ENCODE assay signal across 9 cellular contexts in the genomic region with DNA sequence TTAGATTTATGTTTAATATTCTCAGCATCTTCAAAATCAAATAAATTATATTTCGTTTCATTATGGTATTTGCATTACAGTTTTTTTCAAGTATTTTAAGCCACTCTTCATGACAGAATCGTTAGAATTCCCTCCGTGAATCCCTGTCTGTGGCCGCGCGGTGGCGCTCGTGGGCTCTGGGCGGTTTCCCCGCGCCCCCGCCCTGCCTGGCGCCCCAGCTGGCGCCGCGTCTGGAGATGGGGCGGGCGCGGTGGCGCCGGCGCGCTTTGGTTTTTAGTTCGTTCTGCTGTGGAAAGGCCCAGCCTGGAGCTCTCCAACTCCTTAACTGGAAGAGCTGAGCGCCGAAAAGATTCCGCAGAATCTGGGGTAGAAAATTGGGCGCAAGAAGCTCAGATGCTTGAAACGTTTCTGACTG. TPM values are rescaled to one million over a fixed set of nuclear protein-coding genes. Genes with fewer than 3 reads are reported as not detected.
DNase-seq lines count a peak whose midpoint lies in the region; ATAC-seq and TF ChIP-seq lines count a peak whose summit lies in the region.
"Had no signal": no experiment of that assay in that cellular context is flagged by ENCODE, and none has a peak within 500 bp of the region (broad histone marks: within the 10 kb centered on the region; RNA-seq: fewer than 3 reads in every experiment).

No MANE protein-coding gene starts in this region.

- H3K27ac ChIP-seq in uterus: peak overlapping the region; percentile 49

- no peaks in the 10 kb centered on the region for H3K4me1 ChIP-seq in uterus

- H3K4me1 Mint-ChIP-seq in activated CD4-positive, alpha-beta memory T cell treated with anti-CD3 and anti-CD28 coated beads for 36 hours (ENCODE audit: low read depth): peaks cover 11% of the 10 kb centered on the region

- peaks cover 8% of the 10 kb centered on the region for H3K9me3 Mint-ChIP-seq in activated CD4-positive, alpha-beta memory T cell treated with anti-CD3 and anti-CD28 coated beads for 36 hours

- intact Hi-C loops in activated CD4-positive, alpha-beta memory T cell treated with anti-CD3 and anti-CD28 coated beads for 36 hours (cut with micrococcal nuclease): no loop called here
- intact Hi-C loops in uterus (cut with DNase I; ENCODE audit: low total_unique reads): no loop called here

- no peaks in the 10 kb centered on the region for H3K36me3 ChIP-seq in uterus

- POLR2A ChIA-PET in activated CD4-positive, alpha-beta memory T cell treated with anti-CD3 and anti-CD28 coated beads for 36 hours (lab: Charles Lee): no interaction called here

- TF ChIP-seq CTCF in epithelial cell of proximal tubule (conservative IDR thresholded peaks at IDR 0.05; ENCODE audit: low read depth, low read length) (peak; percentile 69), uterus (IDR thresholded peaks at IDR 0.05) (peak; percentile 47 to 82 (median 68))

- ATAC-seq in GM18868 (IDR thresholded peaks at IDR 0.05; ENCODE audit: unreplicated experiment) (no peak), HG02678 (IDR thresholded peaks at IDR 0.05; ENCODE audit: unreplicated experiment) (no peak)

- H3K4me3 ChIP-seq in epithelial cell of proximal tubule (ENCODE audit: low read depth, low read length) (no peak overlapping the region), uterus (peak overlapping the region; percentile 24 to 28)

- H3K27me3 ChIP-seq in uterus: no peaks in the 10 kb centered on the region

- DNase-seq in stimulated activated CD4-positive, alpha-beta T cell treated with anti-CD3 and anti-CD28 coated beads, Interleukin-4, amount 100 ng/mL, for 24 hours: peak; percentile 52
- no peak for DNase-seq in stimulated activated CD4-positive, alpha-beta T cell treated with anti-CD3 and anti-CD28 coated beads, Interleukin-4, amount 100 ng/mL, for 1 hour
- DNase-seq in activated CD4-positive, alpha-beta memory T cell treated with anti-CD3 and anti-CD28 coated beads for 36 hours: peak; percentile 67
- DNase-seq in epithelial cell of proximal tubule (ENCODE audit: low read depth): no peak
- peak; percentile 49 for DNase-seq in mucosa of gallbladder (ENCODE audit: low spot score)
- DNase-seq in uterus: peak; percentile 55 to 65

- H3K4me3 Mint-ChIP-seq in activated CD4-positive, alpha-beta memory T cell treated with anti-CD3 and anti-CD28 coated beads for 36 hours: no peak overlapping the region

- CTCF ChIA-PET in activated CD4-positive, alpha-beta memory T cell treated with anti-CD3 and anti-CD28 coated beads for 36 hours (lab: Charles Lee): interaction anchor here (0.8 to 1.2 kb wide), 5 partner anchors 8 to 102 kb away, joined by 3 to 7 read pairs (median 4); no protein-coding TSS in a partner anchor

- H3K9me3 ChIP-seq in uterus: no peaks in the 10 kb centered on the region

- peak overlapping the region; percentile 33 for H3K27ac Mint-ChIP-seq in activated CD4-positive, alpha-beta memory T cell treated with anti-CD3 and anti-CD28 coated beads for 36 hours

- H3K27me3 Mint-ChIP-seq in activated CD4-positive, alpha-beta memory T cell treated with anti-CD3 and anti-CD28 coated beads for 36 hours: no peaks in the 10 kb centered on the region

- no peak for TF ChIP-seq POLR2A in uterus (IDR thresholded peaks at IDR 0.05)

- H3K36me3 Mint-ChIP-seq in activated CD4-positive, alpha-beta memory T cell treated with anti-CD3 and anti-CD28 coated beads for 36 hours: peaks cover 36% of the 10 kb centered on the region

RNA-seq across cellular contexts. Expression of a gene that starts 25.7 kb away (rescaled TPM):
- total RNA-seq in activated CD4-positive, alpha-beta memory T cell treated with anti-CD3 and anti-CD28 coated beads for 36 hours: 10 to 100 TPM; 85.4 to 90.7 TPM
- total RNA-seq in epithelial cell of proximal tubule (86.2 and 98.8 TPM in 2 replicates), mucosa of gallbladder (104 TPM), uterus (100 to 1,000 TPM in 1 of 4 donors, 10 to 100 TPM in 3; 45.6 to 171 (median 76.4) TPM)

RNA-seq across cellular contexts. Expression of a gene that starts 56.3 kb away (rescaled TPM):
- total RNA-seq in activated CD4-positive, alpha-beta memory T cell treated with anti-CD3 and anti-CD28 coated beads for 36 hours: not detected
- not detected in 2 replicates for total RNA-seq in epithelial cell of proximal tubule
- total RNA-seq in mucosa of gallbladder: 7.5 TPM
- 10 to 100 TPM in 1 of 4 donors, 1 to 10 TPM in 1, not detected in 2; 1.8 to 18.2 TPM for total RNA-seq in uterus
- total RNA-seq: dermis microvascular lymphatic vessel endothelial cell had no signal

Comparison
In these comparisons a context has a peak if more than half of its experiments do, and no peak if none do; other contexts are left out.
1. DNase-seq: peak in stimulated activated CD4-positive, alpha-beta T cell treated with anti-CD3 and anti-CD28 coated beads, Interleukin-4, amount 100 ng/mL, for 24 hours (single experiment), activated CD4-positive, alpha-beta memory T cell treated with anti-CD3 and anti-CD28 coated beads for 36 hours (single experiment), mucosa of gallbladder (single experiment) and uterus (2 of 2); none in stimulated activated CD4-positive, alpha-beta T cell treated with anti-CD3 and anti-CD28 coated beads, Interleukin-4, amount 100 ng/mL, for 1 hour (single experiment) and epithelial cell of proximal tubule (single experiment).